20 cellular contexts compared by ENCODE assay signal in genomic region chr7:130086938-130087337, GRCh38. TPM values are rescaled to one million over a fixed set of nuclear protein-coding genes. Genes with fewer than 3 reads are reported as not detected.
DNase-seq lines count a peak whose midpoint lies in the region; ATAC-seq and TF ChIP-seq lines count a peak whose summit lies in the region.
"Had no signal": no experiment of that assay in that cellular context is flagged by ENCODE, and none has a peak within 500 bp of the region (broad histone marks: within the 10 kb centered on the region; RNA-seq: fewer than 3 reads in every experiment).

No MANE protein-coding gene starts in this region.

- no peaks in the 10 kb centered on the region for H3K36me3 ChIP-seq in fibroblast of lung (ENCODE audit: control insufficient read depth, insufficient read depth, low read length)

- H3K9me3 Mint-ChIP-seq in HFFc6, result no peaks in the 10 kb centered on the region
- H3K9me3 Mint-ChIP-seq in neural crest cell, result peaks cover 2% of the 10 kb centered on the region
- H3K9me3 Mint-ChIP-seq: CD4-positive, CD25-positive, alpha-beta regulatory T cell had no signal

- H4K20me1 ChIP-seq in fibroblast of lung (ENCODE audit: control insufficient read depth, extremely low read depth, insufficient read depth, low read length), result no peaks in the 10 kb centered on the region

- no peaks in the 10 kb centered on the region for H3K27me3 ChIP-seq in fibroblast of lung (ENCODE audit: control insufficient read depth, insufficient read depth, low read length)

- no peak overlapping the region for H3K9ac ChIP-seq in fibroblast of lung (ENCODE audit: insufficient read depth, low read length)
- H3K9ac ChIP-seq: GM23248 had no signal

- TF ChIP-seq CTCF in HFFc6 (IDR thresholded peaks at IDR 0.05) (no peak), fibroblast of lung (conservative IDR thresholded peaks at IDR 0.05 in 1 of 2, IDR thresholded peaks at IDR 0.05 in 1 of 2; ENCODE audit: low read depth in 1 of 2, low read length in 2 of 2) (no peak), neural crest cell (conservative IDR thresholded peaks at IDR 0.05) (no peak)

- no peak overlapping the region for H3K4me3 Mint-ChIP-seq in HFFc6
- no peak overlapping the region for H3K4me3 Mint-ChIP-seq in T-helper 17 cell
- no peak overlapping the region for H3K4me3 Mint-ChIP-seq in neural crest cell
- H3K4me3 Mint-ChIP-seq: CD4-positive, CD25-positive, alpha-beta regulatory T cell had no signal

- H3K4me1 Mint-ChIP-seq in HFFc6 (ENCODE audit: low read depth) (peaks cover 50% of the 10 kb centered on the region), T-helper 17 cell (peaks cover 32% of the 10 kb centered on the region), neural crest cell (peaks cover 4% of the 10 kb centered on the region)

- ATAC-seq in T-helper 17 cell (no peak), GM21529 (IDR thresholded peaks at IDR 0.05; ENCODE audit: unreplicated experiment) (no peak)
- ATAC-seq: Panc1 had no signal

- H3K27ac ChIP-seq in fibroblast of lung (ENCODE audit: insufficient read depth, low read length), result peak overlapping the region; percentile 5
- H3K27ac ChIP-seq: GM23248, RWPE1 had no signal

- H3K27me3 Mint-ChIP-seq in HFFc6 (ENCODE audit: insufficient read depth), result no peaks in the 10 kb centered on the region
- no peaks in the 10 kb centered on the region for H3K27me3 Mint-ChIP-seq in T-helper 17 cell
- H3K27me3 Mint-ChIP-seq in neural crest cell (ENCODE audit: low read depth), result no peaks in the 10 kb centered on the region
- H3K27me3 Mint-ChIP-seq: CD4-positive, CD25-positive, alpha-beta regulatory T cell; IgD-negative memory B cell had no signal

- intact Hi-C loops in posterior cingulate gyrus (cut with DNase I), result no loop called here

- H3K4me2 ChIP-seq in fibroblast of lung (ENCODE audit: extremely low read depth, insufficient read depth, low read length), result no peak overlapping the region

- H2AFZ ChIP-seq in fibroblast of lung (ENCODE audit: low read length), result no peak overlapping the region
- H2AFZ ChIP-seq: GM23248 had no signal

- H3K4me1 ChIP-seq in fibroblast of lung (ENCODE audit: control insufficient read depth, extremely low read depth, insufficient read depth, low read length), result peaks cover 3% of the 10 kb centered on the region

- peaks cover 11% of the 10 kb centered on the region for H3K36me3 Mint-ChIP-seq in HFFc6 (ENCODE audit: low read depth)
- H3K36me3 Mint-ChIP-seq in T-helper 17 cell (ENCODE audit: low read depth), result peaks cover 4% of the 10 kb centered on the region
- H3K36me3 Mint-ChIP-seq in neural crest cell (ENCODE audit: low read depth), result peaks cover 5% of the 10 kb centered on the region

- DNase-seq in HFFc6 (no peak), T-helper 17 cell (no peak), fibroblast of lung (ENCODE audit: low read depth in 2 of 2) (no peak), neural crest cell (ENCODE audit: low read depth, low spot score) (no peak), posterior cingulate gyrus (no peak), NCI-H748 (lab: John Stamatoyannopoulos, UW; ENCODE audit: unreplicated experiment) (no peak)
- DNase-seq in stimulated activated CD4-positive, alpha-beta T cell treated with anti-CD3 and anti-CD28 coated beads, Interleukin-12 subunit alpha, Interleukin-12 subunit beta, amount 100 ng/mL, for 4 hours, result no peak
- DNase-seq: CD4-positive, CD25-positive, alpha-beta regulatory T cell; H7; NCI-H1048; NCI-H1417; NCI-H1694; NCI-H2029 treated with DMSO at 0.1 percent for 48 hours; NCI-H446 treated with DMSO at 0.1 percent for 48 hours; SHP77 had no signal

- H3K27ac Mint-ChIP-seq in HFFc6 (peak overlapping the region; percentile 22; the same call in 1 of the 2 replicates), T-helper 17 cell (peak overlapping the region; percentile 16), neural crest cell (ENCODE audit: unreplicated experiment) (peak overlapping the region; percentile 53)
- H3K27ac Mint-ChIP-seq: CD4-positive, CD25-positive, alpha-beta regulatory T cell had no signal

- peaks cover 11% of the 10 kb centered on the region for H3K79me2 ChIP-seq in fibroblast of lung (ENCODE audit: control insufficient read depth, insufficient read depth, low read length)

- H3K9me3 ChIP-seq in T-helper 17 cell (ENCODE audit: control insufficient read depth, low read length, poor library complexity, severe bottlenecking) (no peaks in the 10 kb centered on the region), fibroblast of lung (ENCODE audit: control insufficient read depth, insufficient read depth, low read depth, low read length) (no peaks in the 10 kb centered on the region)

- no peak overlapping the region for H3K4me3 ChIP-seq in fibroblast of lung (replicated peaks in 1 of 4; ENCODE audit: control extremely low read depth in 1 of 4, insufficient read depth in 1 of 4, low read depth in 3 of 4, low read length in 4 of 4)
- H3K4me3 ChIP-seq: GM23248 had no signal

RNA-seq across cellular contexts. Expression of gene KLHDC10, which starts 16.6 kb away (rescaled TPM):
- total RNA-seq in HFFc6 (2021; fragmentation: NEBNext Ultra II Directional; extraction: Animal tissue kit (Norgen Biotek cat#: 25700)), result 10 to 100 TPM; 21.0 to 25.5 (median 24.1) TPM
- total RNA-seq in T-helper 17 cell, result 10 to 100 TPM; 15.8 to 18.8 TPM
- 27.7 and 29.1 TPM in 2 replicates for total RNA-seq in fibroblast of lung
- 20.3 and 28.5 TPM in 2 replicates for polyA plus RNA-seq in fibroblast of lung
- polyA plus RNA-seq in fibroblast of lung (2012), result 14.2 and 19.3 TPM in 2 replicates
- polyA minus RNA-seq in fibroblast of lung (ENCODE audit: low replicate concordance), result 4.6 and 12.9 TPM in 2 replicates
- total RNA-seq in neural crest cell, result 32.4 and 33.8 TPM in 2 replicates

RNA-seq across cellular contexts. Expression of gene ZC3HC1, which starts 35.8 kb away (rescaled TPM):
- total RNA-seq in HFFc6 (2021; fragmentation: NEBNext Ultra II Directional; extraction: Animal tissue kit (Norgen Biotek cat#: 25700)), result 10 to 100 TPM; 18.8 to 24.3 (median 21.2) TPM
- total RNA-seq in T-helper 17 cell (10 to 100 TPM in 1 of 2 donors, 1 to 10 TPM in 1; 8.8 to 10.3 TPM), fibroblast of lung (12.1 and 19.5 TPM in 2 replicates), neural crest cell (33.6 and 35.1 TPM in 2 replicates)
- polyA plus RNA-seq in fibroblast of lung, result 22.3 and 27.8 TPM in 2 replicates
- polyA plus RNA-seq in fibroblast of lung (2012), result 17.0 and 21.0 TPM in 2 replicates
- 12.7 and 73.4 TPM in 2 replicates for polyA minus RNA-seq in fibroblast of lung (ENCODE audit: low replicate concordance)
